ENCODE assay signal across 28 cellular contexts in genomic region chr18:30386624-30387023, GRCh38.
"Had no signal": no experiment of that assay in that cellular context is flagged by ENCODE, and none has a peak within 500 bp of the region (broad histone marks: within the 10 kb centered on the region; RNA-seq: fewer than 3 reads in every experiment).

No MANE protein-coding gene starts in this region.

- H3K27me3 Mint-ChIP-seq: stimulated activated memory B cell treated with anti-CD40 and anti-IgM and Interleukin-4, amounts not matched to agents 10 μg/mL and 1 μg/mL and 100 μg/mL, for 72 hours; stimulated activated naive B cell treated with anti-CD40 and anti-IgM and Interleukin-4, amounts not matched to agents 10 μg/mL and 1 μg/mL and 100 μg/mL, for 72 hours; stimulated activated naive CD8-positive, alpha-beta T cell treated with anti-CD3 and anti-CD28 coated beads, Interleukin-15, amount 100 ng/mL, for 72 hours; stimulated activated naive CD8-positive, alpha-beta T cell treated with anti-CD3 and anti-CD28 coated beads, Interleukin-15, Interleukin-2, amounts not matched to agents 100 ng/mL and 50 ng/mL, for 24 hours; type B pancreatic cell had no signal

- FAIRE-seq: urothelium cell line had no signal

- H3K9me3 ChIP-seq: stomach, suprapubic skin, testis, thoracic aorta, tibial artery, tibial nerve, transverse colon, upper lobe of left lung, upper lobe of right lung, uterus, vagina had no signal

- H3K27me3 ChIP-seq: stomach, suprapubic skin, testis, tibial artery, tibial nerve, transverse colon, upper lobe of left lung, upper lobe of right lung, uterus, vagina had no signal

- H3K36me3 ChIP-seq: stomach, suprapubic skin, thoracic aorta, tibial artery, tibial nerve, transverse colon, upper lobe of left lung, upper lobe of right lung, uterus, vagina had no signal

- H3K4me3 ChIP-seq: stomach, suprapubic skin, testis, thoracic aorta, tibial artery, tibial nerve, transverse colon, upper lobe of left lung, upper lobe of right lung, uterus, vagina had no signal

- H3K36me3 Mint-ChIP-seq: stimulated activated effector memory CD8-positive, alpha-beta T cell treated with anti-CD3 and anti-CD28 coated beads, Interleukin-12 subunit alpha, Interleukin-12 subunit beta, amount 100 ng/mL, for 72 hours; stimulated activated memory B cell treated with anti-CD40 and anti-IgM and Interleukin-4, amounts not matched to agents 10 μg/mL and 1 μg/mL and 100 μg/mL, for 72 hours; stimulated activated naive B cell treated with anti-CD40 and anti-IgM and Interleukin-4, amounts not matched to agents 10 μg/mL and 1 μg/mL and 100 μg/mL, for 72 hours; type B pancreatic cell had no signal

- H3K4me1 ChIP-seq: stomach, suprapubic skin, testis, tibial artery, tibial nerve, transverse colon, upper lobe of left lung, upper lobe of right lung, uterus, vagina had no signal

- H3K9me3 Mint-ChIP-seq: type B pancreatic cell had no signal

- H3K27ac ChIP-seq: stomach, suprapubic skin, testis, thoracic aorta, tibial artery, tibial nerve, transverse colon, upper lobe of left lung, upper lobe of right lung, uterus, vagina had no signal

- H3K4me1 Mint-ChIP-seq: stimulated activated effector memory CD8-positive, alpha-beta T cell treated with anti-CD3 and anti-CD28 coated beads, Interleukin-12 subunit alpha, Interleukin-12 subunit beta, amount 100 ng/mL, for 72 hours; stimulated activated memory B cell treated with anti-CD40 and anti-IgM and Interleukin-4, amounts not matched to agents 10 μg/mL and 1 μg/mL and 100 μg/mL, for 72 hours; stimulated activated naive B cell treated with anti-CD40 and anti-IgM and Interleukin-4, amounts not matched to agents 10 μg/mL and 1 μg/mL and 100 μg/mL, for 72 hours; stimulated activated naive CD8-positive, alpha-beta T cell treated with anti-CD3 and anti-CD28 coated beads, Interleukin-15, amount 100 ng/mL, for 72 hours had no signal

- DNase-seq: stimulated activated CD4-positive, alpha-beta T cell treated with anti-CD3 and anti-CD28 coated beads, Interleukin-2, amount 100 ng/mL, for 48 hours; stimulated activated CD4-positive, alpha-beta T cell treated with anti-CD3 and anti-CD28 coated beads, Interleukin-4, amount 100 ng/mL, for 1 hour; stimulated activated CD4-positive, alpha-beta T cell treated with anti-CD3 and anti-CD28 coated beads, Interleukin-4, amount 100 ng/mL, for 24 hours; stimulated activated CD4-positive, alpha-beta T cell treated with anti-CD3 and anti-CD28 coated beads, Interleukin-4, amount 100 ng/mL, for 4 hours; stimulated activated CD8-positive, alpha-beta memory T cell treated with anti-CD3 and anti-CD28 coated beads, Interleukin-4, amount 100 ng/mL, for 48 hours; stimulated activated naive B cell treated with anti-CD40 and anti-IgM and Interleukin-4, amounts not matched to agents 10 μg/mL and 1 μg/mL and 100 μg/mL, for 72 hours; stimulated activated naive CD4-positive, alpha-beta T cell; stimulated activated naive CD4-positive, alpha-beta T cell treated with Interleukin-2 at 50 U/mL for 16 hours; stimulated activated naive CD8-positive, alpha-beta T cell treated with anti-CD3 and anti-CD28 coated beads, Interleukin-15, amount 100 ng/mL, for 72 hours; stimulated activated naive CD8-positive, alpha-beta T cell treated with anti-CD3 and anti-CD28 coated beads, Interleukin-15, Interleukin-2, amounts not matched to agents 100 U/mL and 50 U/mL, for 24 hours; stomach; substantia nigra; testis; tibial artery; transverse colon; trophoblast cell; upper lobe of left lung; upper lobe of right lung; uterus had no signal

- H3K4me3 Mint-ChIP-seq: stimulated activated effector memory CD8-positive, alpha-beta T cell treated with anti-CD3 and anti-CD28 coated beads, Interleukin-12 subunit alpha, Interleukin-12 subunit beta, amount 100 ng/mL, for 72 hours; stimulated activated memory B cell treated with anti-CD40 and anti-IgM and Interleukin-4, amounts not matched to agents 10 μg/mL and 1 μg/mL and 100 μg/mL, for 72 hours; stimulated activated naive B cell treated with anti-CD40 and anti-IgM and Interleukin-4, amounts not matched to agents 10 μg/mL and 1 μg/mL and 100 μg/mL, for 72 hours; stimulated activated naive CD8-positive, alpha-beta T cell treated with anti-CD3 and anti-CD28 coated beads, Interleukin-15, amount 100 ng/mL, for 72 hours; stimulated activated naive CD8-positive, alpha-beta T cell treated with anti-CD3 and anti-CD28 coated beads, Interleukin-15, Interleukin-2, amounts not matched to agents 100 ng/mL and 50 ng/mL, for 24 hours; type B pancreatic cell had no signal

- ATAC-seq: stimulated activated effector memory CD8-positive, alpha-beta T cell treated with anti-CD3 and anti-CD28 coated beads, Interleukin-12 subunit alpha, Interleukin-12 subunit beta, amount 100 ng/mL, for 72 hours; stimulated activated memory B cell treated with anti-CD40 and anti-IgM and Interleukin-4, amounts not matched to agents 10 μg/mL and 1 μg/mL and 100 μg/mL, for 72 hours; stimulated activated naive B cell treated with anti-CD40 and anti-IgM and Interleukin-4, amounts not matched to agents 10 μg/mL and 1 μg/mL and 100 μg/mL, for 72 hours; stimulated activated naive CD8-positive, alpha-beta T cell treated with anti-CD3 and anti-CD28 coated beads, Interleukin-15, amount 100 ng/mL, for 72 hours; stimulated activated naive CD8-positive, alpha-beta T cell treated with anti-CD3 and anti-CD28 coated beads, Interleukin-15, Interleukin-2, amounts not matched to agents 100 U/mL and 50 U/mL, for 24 hours; upper lobe of right lung had no signal

- H3K27ac Mint-ChIP-seq: stimulated activated effector memory CD8-positive, alpha-beta T cell treated with anti-CD3 and anti-CD28 coated beads, Interleukin-12 subunit alpha, Interleukin-12 subunit beta, amount 100 ng/mL, for 72 hours; stimulated activated memory B cell treated with anti-CD40 and anti-IgM and Interleukin-4, amounts not matched to agents 10 μg/mL and 1 μg/mL and 100 μg/mL, for 72 hours; stimulated activated naive B cell treated with anti-CD40 and anti-IgM and Interleukin-4, amounts not matched to agents 10 μg/mL and 1 μg/mL and 100 μg/mL, for 72 hours; stimulated activated naive CD8-positive, alpha-beta T cell treated with anti-CD3 and anti-CD28 coated beads, Interleukin-15, amount 100 ng/mL, for 72 hours; stimulated activated naive CD8-positive, alpha-beta T cell treated with anti-CD3 and anti-CD28 coated beads, Interleukin-15, Interleukin-2, amounts not matched to agents 100 ng/mL and 50 ng/mL, for 24 hours; type B pancreatic cell had no signal
